ENCODE assay signal across 25 cellular contexts in genomic region chr10:121291828-121292227, GRCh38.
DNase-seq lines count a peak whose midpoint lies in the region; ATAC-seq, FAIRE-seq and TF ChIP-seq lines count a peak whose summit lies in the region.
"Had no signal": no experiment of that assay in that cellular context is flagged by ENCODE, and none has a peak within 500 bp of the region (broad histone marks: within the 10 kb centered on the region; RNA-seq: fewer than 3 reads in every experiment).

No MANE protein-coding gene starts in this region.

- no peak overlapping the region for H3K14ac ChIP-seq in H1 (ENCODE audit: insufficient read length)

- H3K27me3 ChIP-seq in H1 (replicated peaks in 1 of 4; ENCODE audit: control insufficient read depth in 3 of 4, extremely low read depth in 1 of 4, insufficient read depth in 3 of 4, low read length in 3 of 4) (peaks cover 0 to 2% (median 0%) of the 10 kb centered on the region in 4 experiments; a peak in 2 of 7 replicates), sigmoid colon (no peaks in the 10 kb centered on the region)
- H3K27me3 ChIP-seq: MG63 had no signal

- H3K9me3 ChIP-seq in H1 (ENCODE audit: insufficient read depth in 2 of 2, low read depth in 1 of 2, low read length in 1 of 2) (no peaks in the 10 kb centered on the region), sigmoid colon (no peaks in the 10 kb centered on the region)
- H3K9me3 ChIP-seq: MG63 had no signal

- H4K5ac ChIP-seq in H1 (ENCODE audit: insufficient read length, low read depth, low read length) = no peak overlapping the region

- no peak overlapping the region for H3K23ac ChIP-seq in H1 (ENCODE audit: insufficient read length)

- no peaks in the 10 kb centered on the region; a peak in 1 of 8 replicates for H3K36me3 ChIP-seq in H1 (ENCODE audit: control insufficient read depth in 2 of 4, insufficient read depth in 4 of 4, low read length in 3 of 4)
- H3K36me3 ChIP-seq in sigmoid colon = no peaks in the 10 kb centered on the region
- H3K36me3 ChIP-seq: MG63 had no signal

- FAIRE-seq in H1 (lab: Jason Lieb, UNC) = no peak
- FAIRE-seq: GM18507 had no signal

- no peaks in the 10 kb centered on the region for H3K79me2 ChIP-seq in H1 (ENCODE audit: control insufficient read depth in 1 of 2, insufficient read depth in 2 of 2, low read length in 2 of 2)

- H3K56ac ChIP-seq in H1 (replicated peaks; ENCODE audit: insufficient read length, low read depth, low read length) = no peak overlapping the region

- H3K79me1 ChIP-seq in H1 (ENCODE audit: low read depth, low read length) = no peaks in the 10 kb centered on the region

- no peak overlapping the region for H3K9ac ChIP-seq in H1 (replicated peaks in 1 of 4; ENCODE audit: extremely low read depth in 1 of 4, low read depth in 3 of 4, low read length in 3 of 4)
- H3K9ac ChIP-seq: GM23248 had no signal

- H2BK15ac ChIP-seq in H1 (ENCODE audit: low read length) = no peak overlapping the region

- H2AK5ac ChIP-seq in H1 (ENCODE audit: low read depth, low read length) = no peak overlapping the region

- H4K91ac ChIP-seq in H1 (replicated peaks; ENCODE audit: insufficient read length, low read length) = no peak overlapping the region

- H4K20me1 ChIP-seq in H1 (replicated peaks in 1 of 2; ENCODE audit: control insufficient read depth in 1 of 2, insufficient read depth in 2 of 2, low read length in 2 of 2) = no peaks in the 10 kb centered on the region

- ATAC-seq in GM21717 (IDR thresholded peaks at IDR 0.05; ENCODE audit: unreplicated experiment) = no peak
- no peak for ATAC-seq in HG02840 (IDR thresholded peaks at IDR 0.05; ENCODE audit: low FRiP score, unreplicated experiment)
- ATAC-seq in SK-N-SH treated with all-trans-retinoic acid at 6 μM for 48 hours = no peak
- ATAC-seq: PC-3, Right ventricle myocardium inferior had no signal

- no peak overlapping the region for H3K18ac ChIP-seq in H1 (ENCODE audit: extremely low read depth, low read length)

- H2BK20ac ChIP-seq in H1 (ENCODE audit: low read length) = peak overlapping the region; percentile 63; the same call in 1 of the 2 replicates

- no peak overlapping the region for H3K27ac ChIP-seq in H1 (ENCODE audit: low read depth, low read length)
- peak overlapping the region in 3 of 4 donors; percentile 72 to 84 (median 76) for H3K27ac ChIP-seq in sigmoid colon
- H3K27ac ChIP-seq: GM23248 had no signal

- DNase-seq in CD1c-positive myeloid dendritic cell (ENCODE audit: extremely low spot score) = peak; percentile 2
- peak; percentile 7 for DNase-seq in NB4 (ENCODE audit: low read depth)
- no peak for DNase-seq in H1 (ENCODE audit: low read depth in 1 of 2, low spot score in 2 of 2)
- DNase-seq in sigmoid colon = no peak
- DNase-seq: Calu3; DMS79 treated with DMSO at 0.1 percent for 48 hours; GM23248; H9; IMR-90; KG1; MG63; NCI-H1105; NCI-H146; NCI-H2029; NCI-H446 treated with DMSO at 0.1 percent for 48 hours; NCI-H526; NCI-H82; NK-92 treated with Interleukin-12 subunit alpha and Interleukin-12 subunit beta, amount 100 ng/mL, for 24 hours; PC-3; T-helper 1 cell had no signal

- TF ChIP-seq POLR2A in NB4 (IDR thresholded peaks at IDR 0.05; ENCODE audit: extremely low read depth, insufficient read length) (no peak), H1 (IDR thresholded peaks at IDR 0.05; ENCODE audit: control extremely low read depth in 1 of 2, low read depth in 2 of 2, low read length in 2 of 2) (no peak), sigmoid colon (IDR thresholded peaks at IDR 0.05) (no peak)

- peak overlapping the region; percentile 76; the same call in 1 of the 2 replicates for H2BK5ac ChIP-seq in H1 (ENCODE audit: low read depth, low read length)

- CTCF ChIA-PET in H1 (lab: Charles Lee; ENCODE audit: partially characterized antibody) = no interaction called here

- TF ChIP-seq CTCF in NB4 (IDR thresholded peaks at IDR 0.05; ENCODE audit: low read depth, low read length) (no peak), H1 (IDR thresholded peaks at IDR 0.05; ENCODE audit: control extremely low read depth in 1 of 3, insufficient read depth in 1 of 3, low read depth in 1 of 3, low read length in 3 of 3) (no peak), sigmoid colon (IDR thresholded peaks at IDR 0.05) (no peak)

- H3K4me3 ChIP-seq in NB4 (ENCODE audit: low read depth, low read length) (no peak overlapping the region), H1 (ENCODE audit: extremely low read depth in 1 of 4, insufficient read depth in 2 of 4, low read depth in 3 of 4, low read length in 4 of 4) (no peak overlapping the region), sigmoid colon (no peak overlapping the region)
- H3K4me3 ChIP-seq: GM23248, MG63 had no signal

- H3K4me1 ChIP-seq in H1 (replicated peaks in 1 of 4; ENCODE audit: control insufficient read depth in 3 of 4, insufficient read depth in 4 of 4, low read length in 3 of 4) (peaks cover 12 to 24% (median 20%) of the 10 kb centered on the region in 4 experiments), sigmoid colon (peaks cover 0 to 52% (median 51%) of the 10 kb centered on the region in 4 donors)

- POLR2A ChIA-PET in H1 (lab: Charles Lee; ENCODE audit: partially characterized antibody) = no interaction called here

- no peak overlapping the region for H3K4ac ChIP-seq in H1 (replicated peaks; ENCODE audit: insufficient read length, low read depth, low read length)

- no peak for TF ChIP-seq RAD21 in H1 (IDR thresholded peaks at IDR 0.05 in 1 of 2, conservative IDR thresholded peaks at IDR 0.05 in 1 of 2; ENCODE audit: low read depth in 2 of 2, low read length in 2 of 2)

- H4K8ac ChIP-seq in H1 (ENCODE audit: extremely low read depth, insufficient read depth, low read length) = no peak overlapping the region

- 93% methylated on average over 8 of the region's 8 CpGs; no CpG with 5 or more reads in 1 of the 2 experiments for WGBS in H1 (ENCODE audit: extremely low coverage in 1 of 2, insufficient coverage in 1 of 2, insufficient read length in 1 of 2, insufficient replicate concordance in 2 of 2, low coverage in 1 of 2, low lambda C conversion rate in 2 of 2, missing lambda C conversion rate in 1 of 2), 2 experiments
- 52 to 76% methylated on average over 8 of the region's 8 CpGs for WGBS in sigmoid colon, 2 donors

- H2BK12ac ChIP-seq in H1 (ENCODE audit: low read depth, low read length) = peak overlapping the region; percentile 68; the same call in 1 of the 2 replicates

- no peak overlapping the region for H2AFZ ChIP-seq in H1 (ENCODE audit: low read length)
- H2AFZ ChIP-seq: GM23248 had no signal

- no peak for TF ChIP-seq EP300 in H1 (IDR thresholded peaks at IDR 0.05; ENCODE audit: borderline replicate concordance in 1 of 2, low read depth in 2 of 2, low read length in 2 of 2)
- TF ChIP-seq EP300 in sigmoid colon (IDR thresholded peaks at IDR 0.05) = no peak

- H3K4me2 ChIP-seq in H1 (ENCODE audit: insufficient read depth in 1 of 2, low read depth in 2 of 2, low read length in 2 of 2) = no peak overlapping the region

- H2BK120ac ChIP-seq in H1 (replicated peaks; ENCODE audit: low read depth, low read length) = no peak overlapping the region

- no peaks in the 10 kb centered on the region for H3K23me2 ChIP-seq in H1 (ENCODE audit: low read depth, low read length)

- intact Hi-C loops in sigmoid colon (cut with DNase I) = no loop called here

TF ChIP-seq in H1, 55 proteins besides CTCF, POLR2A, EP300 and RAD21:
- TF ChIP-seq SRF (IDR thresholded peaks at IDR 0.05; ENCODE audit: low read depth, low read length) = no peak
- TF ChIP-seq JUN (IDR thresholded peaks at IDR 0.05; ENCODE audit: low read depth, low read length) = no peak
- TF ChIP-seq EGR1 (IDR thresholded peaks at IDR 0.05; ENCODE audit: borderline replicate concordance, low read depth, low read length) = no peak
- no peak for TF ChIP-seq TAF1 (IDR thresholded peaks at IDR 0.05; ENCODE audit: low read depth, low read length)
- TF ChIP-seq CBX8 (IDR thresholded peaks at IDR 0.05; ENCODE audit: borderline replicate concordance, low read depth, low read length) = no peak
- no peak for TF ChIP-seq CBX5 (IDR thresholded peaks at IDR 0.05; ENCODE audit: low read depth, low read length)
- no peak for TF ChIP-seq SP2 (IDR thresholded peaks at IDR 0.05; ENCODE audit: low read length)
- TF ChIP-seq SP4 (IDR thresholded peaks at IDR 0.05; ENCODE audit: low read length) = no peak
- no peak for TF ChIP-seq CREB1 (IDR thresholded peaks at IDR 0.05)
- no peak for TF ChIP-seq EZH2 (IDR thresholded peaks at IDR 0.05; ENCODE audit: low read depth, low read length, severe bottlenecking)

TF ChIP-seq in SK-N-SH treated with all-trans-retinoic acid at 6 μM for 48 hours, 23 proteins besides CTCF, POLR2A, EP300 and RAD21 (continues in another document):
- TF ChIP-seq OSR1 (CRISPR knock-in tag; IDR thresholded peaks at IDR 0.05) = no peak
- TF ChIP-seq ZFP3 (CRISPR knock-in tag; IDR thresholded peaks at IDR 0.05) = no peak
- no peak for TF ChIP-seq ZNF565 (CRISPR knock-in tag; conservative IDR thresholded peaks at IDR 0.05; ENCODE audit: low read depth)
- TF ChIP-seq ZC3H10 (CRISPR knock-in tag; IDR thresholded peaks at IDR 0.05) = no peak
- no peak for TF ChIP-seq RARB (CRISPR knock-in tag; IDR thresholded peaks at IDR 0.05)
- TF ChIP-seq TOX (CRISPR knock-in tag; IDR thresholded peaks at IDR 0.05; ENCODE audit: borderline replicate concordance) = no peak
- no peak for TF ChIP-seq CSRNP3 (CRISPR knock-in tag; IDR thresholded peaks at IDR 0.05)

Comparison
In these comparisons a context has a peak if more than half of its experiments do, and no peak if none do; other contexts are left out.
1. DNase-seq: peak in CD1c-positive myeloid dendritic cell (single experiment) and NB4 (single experiment); none in H1 (0 of 2) and sigmoid colon (single experiment).